34 cellular contexts compared by ENCODE assay signal in genomic region chr12:56851462-56851861, GRCh38.
"Had no signal": no experiment of that assay in that cellular context is flagged by ENCODE, and none has a peak within 500 bp of the region (broad histone marks: within the 10 kb centered on the region; RNA-seq: fewer than 3 reads in every experiment).

No MANE protein-coding gene starts in this region.

- ATAC-seq: activated naive CD4-positive, alpha-beta T cell treated with anti-CD3 and anti-CD28 coated beads, Interleukin-2, amount 50 U/mL, for 72 hours; activated naive CD8-positive, alpha-beta T cell treated with anti-CD3 and anti-CD28 coated beads, Interleukin-2, amount 50 U/mL, for 24 hours; activated T-cell treated with anti-CD3 and anti-CD28 coated beads, Interleukin-2, amount 50 U/mL, for 4 hours; activated T-cell treated with anti-CD3 and anti-CD28 coated beads, Interleukin-2, amount 50 U/mL, for 72 hours; activated T-helper 17 cell treated with anti-CD3 and anti-CD28 coated beads, Interleukin-2, amount 50 U/mL, for 72 hours; body of pancreas had no signal

- H3K4me1 ChIP-seq: adrenal gland, ascending aorta, body of pancreas, breast epithelium had no signal

- H3K36me3 ChIP-seq: adrenal gland, ascending aorta, brain microvascular endothelial cell, breast epithelium, cardiac muscle cell had no signal

- H3K9me3 ChIP-seq: adrenal gland had no signal

- H3K27ac ChIP-seq: adrenal gland, ascending aorta, body of pancreas, brain microvascular endothelial cell, breast epithelium, cardiac muscle cell had no signal

- DNase-seq: activated effector memory CD4-positive, alpha-beta T cell treated with anti-CD3 and anti-CD28 coated beads, Interleukin-2, amount 50 U/mL, for 16 hours; activated effector memory CD4-positive, alpha-beta T cell treated with Interleukin-2 at 50 U/mL for 16 hours; activated gamma-delta T cell; activated gamma-delta T cell treated with Interleukin-2 at 50 U/mL for 16 hours; activated naive CD4-positive, alpha-beta T cell; activated naive CD4-positive, alpha-beta T cell treated with anti-CD3 and anti-CD28 coated beads for 36 hours; activated naive CD4-positive, alpha-beta T cell treated with anti-CD3 and anti-CD28 coated beads, Interleukin-2, amount 10 ng/mL, durations not matched to agents 7 days and 5 days; activated naive CD4-positive, alpha-beta T cell treated with anti-CD3 and anti-CD28 coated beads, Interleukin-2, amount 50 U/mL, for 16 hours; activated naive CD4-positive, alpha-beta T cell treated with Interleukin-2 at 50 U/mL for 16 hours; activated naive CD8-positive, alpha-beta T cell treated with anti-CD3 and anti-CD28 coated beads for 36 hours; activated naive CD8-positive, alpha-beta T cell treated with anti-CD3 and anti-CD28 coated beads, Interleukin-2, amount 10 ng/mL, durations not matched to agents 7 days and 5 days; activated naive CD8-positive, alpha-beta T cell treated with anti-CD3 and anti-CD28 coated beads, Interleukin-2, amount 50 U/mL, for 24 hours; activated T-cell treated with anti-CD3 and anti-CD28 coated beads, Interleukin-2, amount 50 U/mL, for 1 hour; activated T-cell treated with anti-CD3 and anti-CD28 coated beads, Interleukin-2, amount 50 U/mL, for 24 hours; activated T-cell treated with anti-CD3 and anti-CD28 coated beads, Interleukin-2, amount 50 U/mL, for 4 hours; activated T-cell treated with anti-CD3 and anti-CD28 coated beads, Interleukin-2, amount 50 U/mL, for 48 hours; activated T-cell treated with anti-CD3 and anti-CD28 coated beads, Interleukin-2, amount 50 U/mL, for 72 hours; adrenal gland; amniotic stem cell; amygdala; anterior cingulate cortex; aorta; body of pancreas; brain microvascular endothelial cell; caudate nucleus; central memory CD4-positive, alpha-beta T cell; cerebellar nuclear complex had no signal

- H3K27me3 ChIP-seq: adrenal gland, ascending aorta, body of pancreas, brain microvascular endothelial cell, breast epithelium, cardiac muscle cell had no signal

- FAIRE-seq: astrocyte, bronchial epithelial cell had no signal

- H3K4me3 ChIP-seq: adrenal gland, ascending aorta, body of pancreas, breast epithelium, cardiac muscle cell had no signal
